1 cellular context compared by ENCODE assay signal in genomic region chr5:125190232-125191051, GRCh38.
TF ChIP-seq lines count a peak whose summit lies in the region.

No MANE protein-coding gene starts in this region.

TF ChIP-seq in HEK293, 187 proteins besides CTCF, POLR2A, EP300 and RAD21 (continued from another document):
- TF ChIP-seq ZNF311 (tag by site-specific recombination; IDR thresholded peaks at IDR 0.05; ENCODE audit: borderline replicate concordance) (no peak), ZNF148 (tag by site-specific recombination; IDR thresholded peaks at IDR 0.05; ENCODE audit: borderline replicate concordance) (no peak), SP3 (tag by site-specific recombination; IDR thresholded peaks at IDR 0.05) (no peak)
